In the genomic region with DNA sequence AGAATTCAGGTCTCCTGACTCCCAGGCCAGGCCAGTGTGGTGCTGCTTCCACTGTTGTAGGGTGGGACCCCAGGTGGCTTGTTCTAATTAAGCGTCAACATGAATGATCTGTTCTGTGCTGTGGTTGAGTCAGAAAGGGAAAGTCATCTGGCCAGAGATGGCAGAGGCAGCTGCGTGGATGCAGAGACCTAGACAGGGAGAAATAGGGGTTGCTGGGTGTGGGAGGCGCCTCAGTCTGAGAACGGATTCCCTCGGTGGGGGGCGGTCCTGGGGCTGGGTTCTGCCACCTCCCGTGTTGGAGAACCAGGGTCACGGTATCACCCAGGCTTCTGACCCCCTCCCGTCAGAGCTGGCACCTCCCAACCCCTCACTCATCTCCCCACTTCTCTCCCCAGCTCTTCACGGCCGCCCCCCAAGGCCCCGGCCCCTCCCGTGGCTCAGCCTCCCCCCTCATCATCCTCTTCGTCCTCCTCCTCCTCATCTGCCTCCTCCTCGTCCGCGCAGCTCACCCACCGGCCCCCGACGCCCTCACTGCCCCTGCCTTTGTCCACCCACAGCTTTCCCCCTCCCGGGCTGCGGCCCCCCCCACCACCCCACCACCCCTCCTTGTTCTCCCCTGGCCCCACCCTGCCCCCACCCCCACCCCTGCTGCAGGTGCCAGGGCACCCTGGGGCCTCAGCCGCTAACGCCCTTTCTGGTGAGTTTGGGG, we compare ENCODE assay signal across 17 cellular contexts. TPM values are rescaled to one million over a fixed set of nuclear protein-coding genes. Genes with fewer than 3 reads are reported as not detected.
DNase-seq lines count a peak whose midpoint lies in the region; ATAC-seq, FAIRE-seq and TF ChIP-seq lines count a peak whose summit lies in the region.
"Had no signal": no experiment of that assay in that cellular context is flagged by ENCODE, and none has a peak within 500 bp of the region (broad histone marks: within the 10 kb centered on the region; RNA-seq: fewer than 3 reads in every experiment).

No MANE protein-coding gene starts in this region.

- H3K27ac ChIP-seq in HepG2 (ENCODE audit: extremely low read length, insufficient read depth, low read length) = no peak overlapping the region
- no peak overlapping the region for H3K27ac ChIP-seq in right lobe of liver
- H3K27ac ChIP-seq in coronary artery = no peak overlapping the region
- H3K27ac ChIP-seq: left ventricle myocardium inferior, suprapubic skin had no signal

- TF ChIP-seq RAD21 in HepG2 (CRISPR knock-in tag; IDR thresholded peaks at IDR 0.05) = no peak

- ATAC-seq in HepG2 = no peak
- ATAC-seq in right lobe of liver = no peak
- ATAC-seq in activated CD8-positive, alpha-beta T cell treated with anti-CD3 and anti-CD28 coated beads for 36 hours = no peak
- no peak for ATAC-seq in stimulated activated naive CD8-positive, alpha-beta T cell treated with anti-CD3 and anti-CD28 coated beads, Interleukin-15, amount 100 ng/mL, for 72 hours
- ATAC-seq: Right ventricle myocardium inferior had no signal

- H3K27me3 ChIP-seq in HepG2 (ENCODE audit: control insufficient read depth in 1 of 2, insufficient read depth in 2 of 2, low read length in 2 of 2) = no peaks in the 10 kb centered on the region; a peak in 1 of 5 replicates
- no peaks in the 10 kb centered on the region for H3K27me3 ChIP-seq in right lobe of liver
- H3K27me3 ChIP-seq: suprapubic skin had no signal

- WGBS in HepG2 (ENCODE audit: low lambda C conversion rate) = 98% methylated on average over 24 of the region's 24 CpGs
- 96% methylated on average over 11 of the region's 24 CpGs for WGBS in right lobe of liver (ENCODE audit: insufficient coverage, low coverage, low lambda C conversion rate, missing lambda C conversion rate)

- H3K4me3 ChIP-seq in HepG2 (replicated peaks in 1 of 3; ENCODE audit: insufficient read depth in 1 of 3, low read depth in 2 of 3, low read length in 3 of 3) = no peak overlapping the region
- H3K4me3 ChIP-seq in right lobe of liver = no peak overlapping the region
- no peak overlapping the region for H3K4me3 ChIP-seq in coronary artery
- H3K4me3 ChIP-seq: left ventricle myocardium inferior, suprapubic skin had no signal

- peaks cover 45% of the 10 kb centered on the region for H3K79me2 ChIP-seq in HepG2 (ENCODE audit: insufficient read depth, low read length)

- H3K9me3 Mint-ChIP-seq in activated CD8-positive, alpha-beta T cell treated with anti-CD3 and anti-CD28 coated beads for 36 hours = no peaks in the 10 kb centered on the region
- H3K9me3 Mint-ChIP-seq in stimulated activated naive CD8-positive, alpha-beta T cell treated with anti-CD3 and anti-CD28 coated beads, Interleukin-15, amount 100 ng/mL, for 72 hours = no peaks in the 10 kb centered on the region

- H3K36me3 ChIP-seq in HepG2 (replicated peaks in 1 of 2; ENCODE audit: control insufficient read depth in 1 of 2, insufficient read depth in 2 of 2, low read length in 2 of 2) (peaks cover 59 to 79% of the 10 kb centered on the region in 2 experiments), right lobe of liver (peaks cover 0 to 66% (median 28%) of the 10 kb centered on the region in 4 donors)

- H3K4me1 ChIP-seq in HepG2 (ENCODE audit: insufficient read depth, low read length) (peaks cover 28% of the 10 kb centered on the region), right lobe of liver (peaks cover 0 to 17% (median 4%) of the 10 kb centered on the region in 4 donors)

- H3K27ac Mint-ChIP-seq in activated CD8-positive, alpha-beta T cell treated with anti-CD3 and anti-CD28 coated beads for 36 hours = peak overlapping the region; percentile 98
- peak overlapping the region in 1 of 2 donors; percentile 13 for H3K27ac Mint-ChIP-seq in stimulated activated naive CD8-positive, alpha-beta T cell treated with anti-CD3 and anti-CD28 coated beads, Interleukin-15, amount 100 ng/mL, for 72 hours

- peaks cover 39% of the 10 kb centered on the region for H3K4me1 Mint-ChIP-seq in activated CD8-positive, alpha-beta T cell treated with anti-CD3 and anti-CD28 coated beads for 36 hours (ENCODE audit: low read depth)
- peaks cover 55% of the 10 kb centered on the region for H3K4me1 Mint-ChIP-seq in stimulated activated naive CD8-positive, alpha-beta T cell treated with anti-CD3 and anti-CD28 coated beads, Interleukin-15, amount 100 ng/mL, for 72 hours

- TF ChIP-seq EP300 in HepG2 (IDR thresholded peaks at IDR 0.05; ENCODE audit: low read depth in 2 of 2, low read length in 2 of 2) (no peak), HepG2 (CRISPR knock-in tag; IDR thresholded peaks at IDR 0.05; ENCODE audit: borderline replicate concordance) (no peak)

- FAIRE-seq in HepG2 (lab: Jason Lieb, UNC) (no peak), frontal cortex (lab: Jason Lieb, UNC) (no peak)
- FAIRE-seq: bronchial epithelial cell, GM18507, GM19239 had no signal

- no TSS peak for BruUV-seq in HepG2 (replicated peaks; lab: Mats Ljungman, UMichigan)

- DNase-seq in HepG2 (ENCODE audit: low spot score) (no peak), right lobe of liver (no peak), frontal cortex (ENCODE audit: low spot score in 2 of 2) (peak; percentile 28 to 38), NCI-H524 (lab: John Stamatoyannopoulos, UW) (no peak), coronary artery (ENCODE audit: low spot score) (no peak)
- DNase-seq in activated CD8-positive, alpha-beta T cell treated with anti-CD3 and anti-CD28 coated beads for 36 hours = no peak
- DNase-seq in stimulated activated naive CD8-positive, alpha-beta T cell treated with anti-CD3 and anti-CD28 coated beads, Interleukin-15, amount 100 ng/mL, for 72 hours = no peak
- no peak for DNase-seq in activated effector memory CD4-positive, alpha-beta T cell treated with Interleukin-2 at 50 U/mL for 16 hours
- DNase-seq: activated CD4-positive, CD25-positive, alpha-beta regulatory T cell treated with anti-CD3 and anti-CD28 coated beads, Interleukin-2, amount 50 U/mL, for 72 hours; foreskin fibroblast; left ventricle myocardium inferior; NCI-H1048 had no signal

- H3K4me3 Mint-ChIP-seq in activated CD8-positive, alpha-beta T cell treated with anti-CD3 and anti-CD28 coated beads for 36 hours = peak overlapping the region; percentile 16
- peak overlapping the region; percentile 46 to 50 for H3K4me3 Mint-ChIP-seq in stimulated activated naive CD8-positive, alpha-beta T cell treated with anti-CD3 and anti-CD28 coated beads, Interleukin-15, amount 100 ng/mL, for 72 hours

- POLR2A ChIA-PET in HepG2 (lab: Yijun Ruan, JAX) = interaction anchor here (1.3 kb wide), 1 partner anchor 30 kb away, joined by 3 read pairs; no protein-coding TSS in a partner anchor
- POLR2A ChIA-PET in activated CD8-positive, alpha-beta T cell treated with anti-CD3 and anti-CD28 coated beads for 36 hours (lab: Charles Lee) = interaction anchor here (1.1 to 3.2 kb wide), 6 partner anchors 8 to 47 kb away, joined by 3 to 11 read pairs (median 3); no protein-coding TSS in a partner anchor

- intact Hi-C loops in HepG2 (cut with micrococcal nuclease; ENCODE audit: unreplicated experiment) = no loop called here
- intact Hi-C loops in right lobe of liver (cut with DNase I) = no loop called here
- intact Hi-C loops in activated CD8-positive, alpha-beta T cell treated with anti-CD3 and anti-CD28 coated beads for 36 hours (cut with micrococcal nuclease) = no loop called here

- H3K36me3 Mint-ChIP-seq in activated CD8-positive, alpha-beta T cell treated with anti-CD3 and anti-CD28 coated beads for 36 hours (ENCODE audit: low read depth) = peaks cover 66% of the 10 kb centered on the region

- TF ChIP-seq CTCF in HepG2 (CRISPR knock-in tag; IDR thresholded peaks at IDR 0.05) = no peak
- no peak for TF ChIP-seq CTCF in right lobe of liver (IDR thresholded peaks at IDR 0.05)
- no peak for TF ChIP-seq CTCF in activated CD8-positive, alpha-beta T cell treated with anti-CD3 and anti-CD28 coated beads for 36 hours (IDR thresholded peaks at IDR 0.05)
- TF ChIP-seq CTCF in coronary artery (IDR thresholded peaks at IDR 0.05) = no peak

- no peak overlapping the region for H3K4me2 ChIP-seq in HepG2 (ENCODE audit: low read depth, low read length)

- peaks cover 30% of the 10 kb centered on the region; the same call in 1 of the 2 replicates for H4K20me1 ChIP-seq in HepG2 (ENCODE audit: insufficient read depth, low read length)

- CTCF ChIA-PET in HepG2 (lab: Yijun Ruan, JAX; ENCODE audit: low intra/inter-chr PET ratio, low total read pairs) = no interaction called here
- CTCF ChIA-PET in activated CD8-positive, alpha-beta T cell treated with anti-CD3 and anti-CD28 coated beads for 36 hours (lab: Charles Lee) = interaction anchor here (1.1 to 4.6 kb wide), 2 partner anchors 30 to 33 kb away, joined by 4 to 25 read pairs; no protein-coding TSS in a partner anchor

- in situ Hi-C loops in HepG2 (cut with HindIII; ENCODE audit: extremely low pct_ligation_motif_present, low pct_unique_long_range_greater_than_20kb) = loop anchor here (25.0 kb wide), 1 partner anchor 852 kb away; the partner anchor contains the start of genes MAZ, MVP, PAGR1 and PRRT2

- TF ChIP-seq POLR2A in HepG2 (IDR thresholded peaks at IDR 0.05; ENCODE audit: insufficient read depth in 1 of 2, low read depth in 2 of 2, low read length in 2 of 2) = no peak
- TF ChIP-seq POLR2A in right lobe of liver (IDR thresholded peaks at IDR 0.05) = no peak

- H2AFZ ChIP-seq in HepG2 (ENCODE audit: low read length) = no peak overlapping the region

- no peaks in the 10 kb centered on the region for H3K27me3 Mint-ChIP-seq in activated CD8-positive, alpha-beta T cell treated with anti-CD3 and anti-CD28 coated beads for 36 hours
- H3K27me3 Mint-ChIP-seq in stimulated activated naive CD8-positive, alpha-beta T cell treated with anti-CD3 and anti-CD28 coated beads, Interleukin-15, amount 100 ng/mL, for 72 hours = no peaks in the 10 kb centered on the region

- H3K9me3 ChIP-seq in HepG2 (ENCODE audit: low read length) (no peaks in the 10 kb centered on the region), right lobe of liver (no peaks in the 10 kb centered on the region)
- H3K9me3 ChIP-seq: left ventricle myocardium inferior, suprapubic skin had no signal

- H3K9ac ChIP-seq in HepG2 (ENCODE audit: insufficient read depth, low read depth, low read length) = no peak overlapping the region

RNA-seq across cellular contexts. Expression of gene FBRS, which starts 5.7 kb away (rescaled TPM):
- total RNA-seq in HepG2 (2016; rRNA removed; fragmentation: Illumina TruSeq; extraction: Trizol) (10.1 and 16.2 TPM in 2 replicates), right lobe of liver (10 to 100 TPM; 13.0 to 26.2 (median 20.9) TPM), frontal cortex (8.2 TPM)
- total RNA-seq in HepG2 (2016; cell fraction: cytosol; rRNA removed; fragmentation: Illumina TruSeq; extraction: Trizol; ENCODE audit: low read depth) = 22.4 and 23.4 TPM in 2 replicates
- 7.9 and 15.3 TPM in 2 replicates for total RNA-seq in HepG2 (2016; cell fraction: insoluble cytoplasmic fraction; rRNA removed; fragmentation: Illumina TruSeq; extraction: Trizol)
- 18.4 and 19.8 TPM in 2 replicates for total RNA-seq in HepG2 (2016; cell fraction: membrane; rRNA removed; fragmentation: Illumina TruSeq; extraction: Trizol)
- total RNA-seq in HepG2 (2016; cell fraction: nucleus; rRNA removed; fragmentation: Illumina TruSeq; extraction: Trizol) = 21.9 and 27.5 TPM in 2 replicates
- 13.7 and 14.8 TPM in 2 replicates for polyA plus RNA-seq in HepG2 (2011; rRNA removed)
- 3.3 and 5.2 TPM in 2 replicates for polyA plus RNA-seq in HepG2 (2011; cell fraction: cytosol; rRNA removed)
- polyA plus RNA-seq in HepG2 (2011; cell fraction: nucleus; rRNA removed) = 105 and 114 TPM in 2 replicates
- polyA plus RNA-seq in HepG2 (2012) = 26.9 and 27.9 TPM in 2 replicates
- polyA plus RNA-seq in HepG2 (2016; cell fraction: cytosol; fragmentation: Illumina TruSeq; extraction: Trizol; ENCODE audit: low read depth) = 3.9 TPM in 2 replicates
- polyA plus RNA-seq in HepG2 (2016; cell fraction: insoluble cytoplasmic fraction; fragmentation: Illumina TruSeq; extraction: Trizol; ENCODE audit: low read depth) = 20.3 and 27.9 TPM in 2 replicates
- 7.5 and 9.2 TPM in 2 replicates for polyA plus RNA-seq in HepG2 (2016; cell fraction: membrane; fragmentation: Illumina TruSeq; extraction: Trizol; ENCODE audit: low read depth)
- 74.8 and 79.3 TPM in 2 replicates for polyA plus RNA-seq in HepG2 (2016; cell fraction: nucleus; fragmentation: Illumina TruSeq; extraction: Trizol; ENCODE audit: insufficient read depth, low read depth)
- 18.8 and 22.6 TPM in 2 replicates for polyA minus RNA-seq in HepG2 (2011; rRNA and poly(A)+ RNA removed; ENCODE audit: low replicate concordance)
- polyA minus RNA-seq in HepG2 (2011; cell fraction: cytosol; rRNA and poly(A)+ RNA removed) = 8.0 and 10.7 TPM in 2 replicates
- polyA minus RNA-seq in HepG2 (2011; cell fraction: nucleus; rRNA and poly(A)+ RNA removed) = 80.9 and 81.4 TPM in 2 replicates
- total RNA-seq in activated CD8-positive, alpha-beta T cell treated with anti-CD3 and anti-CD28 coated beads for 36 hours = 10 to 100 TPM; 80.3 to 85.8 TPM

RNA-seq across cellular contexts. Expression of gene PRR14, which starts 13.2 kb away (rescaled TPM):
- total RNA-seq in HepG2 (2016; rRNA removed; fragmentation: Illumina TruSeq; extraction: Trizol) (9.1 and 11.0 TPM in 2 replicates), right lobe of liver (10 to 100 TPM; 12.8 to 23.0 (median 17.6) TPM), frontal cortex (7.3 TPM)
- 8.4 TPM in 2 replicates for total RNA-seq in HepG2 (2016; cell fraction: cytosol; rRNA removed; fragmentation: Illumina TruSeq; extraction: Trizol; ENCODE audit: low read depth)
- 6.9 and 9.6 TPM in 2 replicates for total RNA-seq in HepG2 (2016; cell fraction: insoluble cytoplasmic fraction; rRNA removed; fragmentation: Illumina TruSeq; extraction: Trizol)
- 15.8 and 18.7 TPM in 2 replicates for total RNA-seq in HepG2 (2016; cell fraction: membrane; rRNA removed; fragmentation: Illumina TruSeq; extraction: Trizol)
- total RNA-seq in HepG2 (2016; cell fraction: nucleus; rRNA removed; fragmentation: Illumina TruSeq; extraction: Trizol) = 17.7 and 22.5 TPM in 2 replicates
- 8.4 and 9.2 TPM in 2 replicates for polyA plus RNA-seq in HepG2 (2011; rRNA removed)
- 3.3 and 4.5 TPM in 2 replicates for polyA plus RNA-seq in HepG2 (2011; cell fraction: cytosol; rRNA removed)
- 64.8 and 74.5 TPM in 2 replicates for polyA plus RNA-seq in HepG2 (2011; cell fraction: nucleus; rRNA removed)
- polyA plus RNA-seq in HepG2 (2012) = 16.5 and 32.3 TPM in 2 replicates
- polyA plus RNA-seq in HepG2 (2016; cell fraction: cytosol; fragmentation: Illumina TruSeq; extraction: Trizol; ENCODE audit: low read depth) = 27.2 and 27.7 TPM in 2 replicates
- polyA plus RNA-seq in HepG2 (2016; cell fraction: insoluble cytoplasmic fraction; fragmentation: Illumina TruSeq; extraction: Trizol; ENCODE audit: low read depth) = 18.2 and 24.7 TPM in 2 replicates
- 38.9 and 40.6 TPM in 2 replicates for polyA plus RNA-seq in HepG2 (2016; cell fraction: membrane; fragmentation: Illumina TruSeq; extraction: Trizol; ENCODE audit: low read depth)
- 77.8 and 81.5 TPM in 2 replicates for polyA plus RNA-seq in HepG2 (2016; cell fraction: nucleus; fragmentation: Illumina TruSeq; extraction: Trizol; ENCODE audit: insufficient read depth, low read depth)
- polyA minus RNA-seq in HepG2 (2011; rRNA and poly(A)+ RNA removed; ENCODE audit: low replicate concordance) = 5.4 and 5.5 TPM in 2 replicates
- polyA minus RNA-seq in HepG2 (2011; cell fraction: cytosol; rRNA and poly(A)+ RNA removed) = 7.9 and 8.3 TPM in 2 replicates
- polyA minus RNA-seq in HepG2 (2011; cell fraction: nucleus; rRNA and poly(A)+ RNA removed) = 8.9 and 10.8 TPM in 2 replicates
- total RNA-seq in activated CD8-positive, alpha-beta T cell treated with anti-CD3 and anti-CD28 coated beads for 36 hours = 10 to 100 TPM; 74.0 to 76.6 TPM

RNA-seq across cellular contexts. Expression of gene SRCAP, which starts 35.0 kb away (rescaled TPM):
- total RNA-seq in HepG2 (2016; rRNA removed; fragmentation: Illumina TruSeq; extraction: Trizol) (9.0 and 27.8 TPM in 2 replicates), right lobe of liver (10 to 100 TPM; 12.1 to 31.3 (median 22.6) TPM), frontal cortex (14.3 TPM)
- total RNA-seq in HepG2 (2016; cell fraction: cytosol; rRNA removed; fragmentation: Illumina TruSeq; extraction: Trizol; ENCODE audit: low read depth) = 13.8 and 14.2 TPM in 2 replicates
- total RNA-seq in HepG2 (2016; cell fraction: insoluble cytoplasmic fraction; rRNA removed; fragmentation: Illumina TruSeq; extraction: Trizol) = 9.7 and 19.4 TPM in 2 replicates
- total RNA-seq in HepG2 (2016; cell fraction: membrane; rRNA removed; fragmentation: Illumina TruSeq; extraction: Trizol) = 6.2 and 6.3 TPM in 2 replicates
- total RNA-seq in HepG2 (2016; cell fraction: nucleus; rRNA removed; fragmentation: Illumina TruSeq; extraction: Trizol) = 19.4 and 23.7 TPM in 2 replicates
- polyA plus RNA-seq in HepG2 (2011; rRNA removed) = 4.9 TPM in 2 replicates
- 0.72 and 0.78 TPM in 2 replicates for polyA plus RNA-seq in HepG2 (2011; cell fraction: cytosol; rRNA removed)
- polyA plus RNA-seq in HepG2 (2011; cell fraction: nucleus; rRNA removed) = 29.7 and 43.5 TPM in 2 replicates
- 14.4 and 16.2 TPM in 2 replicates for polyA plus RNA-seq in HepG2 (2012)
- polyA plus RNA-seq in HepG2 (2016; cell fraction: cytosol; fragmentation: Illumina TruSeq; extraction: Trizol; ENCODE audit: low read depth) = 0.08 and 0.18 TPM in 2 replicates
- 4.1 and 8.0 TPM in 2 replicates for polyA plus RNA-seq in HepG2 (2016; cell fraction: insoluble cytoplasmic fraction; fragmentation: Illumina TruSeq; extraction: Trizol; ENCODE audit: low read depth)
- polyA plus RNA-seq in HepG2 (2016; cell fraction: membrane; fragmentation: Illumina TruSeq; extraction: Trizol; ENCODE audit: low read depth) = 0.25 and 0.49 TPM in 2 replicates
- 43.3 and 55.9 TPM in 2 replicates for polyA plus RNA-seq in HepG2 (2016; cell fraction: nucleus; fragmentation: Illumina TruSeq; extraction: Trizol; ENCODE audit: insufficient read depth, low read depth)
- 32.0 and 40.1 TPM in 2 replicates for polyA minus RNA-seq in HepG2 (2011; rRNA and poly(A)+ RNA removed; ENCODE audit: low replicate concordance)
- polyA minus RNA-seq in HepG2 (2011; cell fraction: cytosol; rRNA and poly(A)+ RNA removed) = 12.0 and 13.6 TPM in 2 replicates
- 24.1 and 38.5 TPM in 2 replicates for polyA minus RNA-seq in HepG2 (2011; cell fraction: nucleus; rRNA and poly(A)+ RNA removed)
- 10 to 100 TPM; 57.2 to 64.7 TPM for total RNA-seq in activated CD8-positive, alpha-beta T cell treated with anti-CD3 and anti-CD28 coated beads for 36 hours

RNA-seq across cellular contexts. Expression of gene ZNF689, which starts 53.8 kb away (rescaled TPM):
- total RNA-seq in HepG2 (2016; rRNA removed; fragmentation: Illumina TruSeq; extraction: Trizol) = 19.5 and 22.7 TPM in 2 replicates
- total RNA-seq in HepG2 (2016; cell fraction: cytosol; rRNA removed; fragmentation: Illumina TruSeq; extraction: Trizol; ENCODE audit: low read depth) = 4.4 and 4.7 TPM in 2 replicates
- total RNA-seq in HepG2 (2016; cell fraction: insoluble cytoplasmic fraction; rRNA removed; fragmentation: Illumina TruSeq; extraction: Trizol) = 18.5 and 18.8 TPM in 2 replicates
- total RNA-seq in HepG2 (2016; cell fraction: membrane; rRNA removed; fragmentation: Illumina TruSeq; extraction: Trizol) = 17.9 and 18.1 TPM in 2 replicates
- total RNA-seq in HepG2 (2016; cell fraction: nucleus; rRNA removed; fragmentation: Illumina TruSeq; extraction: Trizol) = 10.6 and 14.1 TPM in 2 replicates
- 9.7 and 11.9 TPM in 2 replicates for polyA plus RNA-seq in HepG2 (2011; rRNA removed)
- 9.3 and 9.8 TPM in 2 replicates for polyA plus RNA-seq in HepG2 (2011; cell fraction: cytosol; rRNA removed)
- 19.3 and 19.5 TPM in 2 replicates for polyA plus RNA-seq in HepG2 (2011; cell fraction: nucleus; rRNA removed)
- polyA plus RNA-seq in HepG2 (2012) = 8.9 and 9.8 TPM in 2 replicates
- 2.5 and 2.8 TPM in 2 replicates for polyA plus RNA-seq in HepG2 (2016; cell fraction: cytosol; fragmentation: Illumina TruSeq; extraction: Trizol; ENCODE audit: low read depth)
- polyA plus RNA-seq in HepG2 (2016; cell fraction: insoluble cytoplasmic fraction; fragmentation: Illumina TruSeq; extraction: Trizol; ENCODE audit: low read depth) = 17.8 and 20.4 TPM in 2 replicates
- 9.1 and 9.3 TPM in 2 replicates for polyA plus RNA-seq in HepG2 (2016; cell fraction: membrane; fragmentation: Illumina TruSeq; extraction: Trizol; ENCODE audit: low read depth)
- polyA plus RNA-seq in HepG2 (2016; cell fraction: nucleus; fragmentation: Illumina TruSeq; extraction: Trizol; ENCODE audit: insufficient read depth, low read depth) = 15.4 and 16.6 TPM in 2 replicates
- 20.5 and 25.2 TPM in 2 replicates for polyA minus RNA-seq in HepG2 (2011; rRNA and poly(A)+ RNA removed; ENCODE audit: low replicate concordance)
- polyA minus RNA-seq in HepG2 (2011; cell fraction: cytosol; rRNA and poly(A)+ RNA removed) = 13.1 and 17.3 TPM in 2 replicates
- 14.9 and 15.7 TPM in 2 replicates for polyA minus RNA-seq in HepG2 (2011; cell fraction: nucleus; rRNA and poly(A)+ RNA removed)
- total RNA-seq in right lobe of liver = 1 to 10 TPM; 3.9 to 5.8 (median 4.4) TPM
- total RNA-seq in activated CD8-positive, alpha-beta T cell treated with anti-CD3 and anti-CD28 coated beads for 36 hours = 10 to 100 TPM in 1 of 2 experiments, 1 to 10 TPM in 1; 9.8 to 11.3 TPM
- 9.0 TPM for total RNA-seq in frontal cortex

Comparison
In these comparisons a context has a peak if more than half of its experiments do, and no peak if none do; other contexts are left out.
1. DNase-seq: peak in frontal cortex (2 of 2); none in HepG2 (single experiment), right lobe of liver (0 of 3), activated CD8-positive, alpha-beta T cell treated with anti-CD3 and anti-CD28 coated beads for 36 hours (single experiment), stimulated activated naive CD8-positive, alpha-beta T cell treated with anti-CD3 and anti-CD28 coated beads, Interleukin-15, amount 100 ng/mL, for 72 hours (0 of 2), activated effector memory CD4-positive, alpha-beta T cell treated with Interleukin-2 at 50 U/mL for 16 hours (single experiment), NCI-H524 (0 of 2) and coronary artery (single experiment).